1 cellular context compared by ENCODE assay signal in genomic region chr14:68729556-68729955, GRCh38.
TF ChIP-seq lines count a peak whose summit lies in the region.

No MANE protein-coding gene starts in this region.

TF ChIP-seq in H1, 55 proteins besides CTCF, POLR2A, EP300 and RAD21:
- TF ChIP-seq BRCA1 (IDR thresholded peaks at IDR 0.05; ENCODE audit: low read depth, low read length) (no peak), JUND (IDR thresholded peaks at IDR 0.05; ENCODE audit: low read length) (no peak), RNF2 (IDR thresholded peaks at IDR 0.05; ENCODE audit: borderline replicate concordance, low read depth, low read length, missing control alignments, poor library complexity, severe bottlenecking) (no peak), CEBPB (IDR thresholded peaks at IDR 0.05; ENCODE audit: low read depth, low read length) (no peak), E2F6 (IDR thresholded peaks at IDR 0.05) (no peak), EGR1 (IDR thresholded peaks at IDR 0.05; ENCODE audit: borderline replicate concordance, low read depth, low read length) (no peak), RFX5 (IDR thresholded peaks at IDR 0.05; ENCODE audit: borderline replicate concordance, low read depth, low read length) (no peak), MAFK (IDR thresholded peaks at IDR 0.05; ENCODE audit: low read depth, low read length) (no peak)
- TF ChIP-seq, protein P1, sequence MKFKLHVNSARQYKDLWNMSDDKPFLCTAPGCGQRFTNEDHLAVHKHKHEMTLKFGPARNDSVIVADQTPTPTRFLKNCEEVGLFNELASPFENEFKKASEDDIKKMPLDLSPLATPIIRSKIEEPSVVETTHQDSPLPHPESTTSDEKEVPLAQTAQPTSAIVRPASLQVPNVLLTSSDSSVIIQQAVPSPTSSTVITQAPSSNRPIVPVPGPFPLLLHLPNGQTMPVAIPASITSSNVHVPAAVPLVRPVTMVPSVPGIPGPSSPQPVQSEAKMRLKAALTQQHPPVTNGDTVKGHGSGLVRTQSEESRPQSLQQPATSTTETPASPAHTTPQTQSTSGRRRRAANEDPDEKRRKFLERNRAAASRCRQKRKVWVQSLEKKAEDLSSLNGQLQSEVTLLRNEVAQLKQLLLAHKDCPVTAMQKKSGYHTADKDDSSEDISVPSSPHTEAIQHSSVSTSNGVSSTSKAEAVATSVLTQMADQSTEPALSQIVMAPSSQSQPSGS (IDR thresholded peaks at IDR 0.05; ENCODE audit: low read length): no peak
